8 cellular contexts compared by ENCODE assay signal in the genomic region with DNA sequence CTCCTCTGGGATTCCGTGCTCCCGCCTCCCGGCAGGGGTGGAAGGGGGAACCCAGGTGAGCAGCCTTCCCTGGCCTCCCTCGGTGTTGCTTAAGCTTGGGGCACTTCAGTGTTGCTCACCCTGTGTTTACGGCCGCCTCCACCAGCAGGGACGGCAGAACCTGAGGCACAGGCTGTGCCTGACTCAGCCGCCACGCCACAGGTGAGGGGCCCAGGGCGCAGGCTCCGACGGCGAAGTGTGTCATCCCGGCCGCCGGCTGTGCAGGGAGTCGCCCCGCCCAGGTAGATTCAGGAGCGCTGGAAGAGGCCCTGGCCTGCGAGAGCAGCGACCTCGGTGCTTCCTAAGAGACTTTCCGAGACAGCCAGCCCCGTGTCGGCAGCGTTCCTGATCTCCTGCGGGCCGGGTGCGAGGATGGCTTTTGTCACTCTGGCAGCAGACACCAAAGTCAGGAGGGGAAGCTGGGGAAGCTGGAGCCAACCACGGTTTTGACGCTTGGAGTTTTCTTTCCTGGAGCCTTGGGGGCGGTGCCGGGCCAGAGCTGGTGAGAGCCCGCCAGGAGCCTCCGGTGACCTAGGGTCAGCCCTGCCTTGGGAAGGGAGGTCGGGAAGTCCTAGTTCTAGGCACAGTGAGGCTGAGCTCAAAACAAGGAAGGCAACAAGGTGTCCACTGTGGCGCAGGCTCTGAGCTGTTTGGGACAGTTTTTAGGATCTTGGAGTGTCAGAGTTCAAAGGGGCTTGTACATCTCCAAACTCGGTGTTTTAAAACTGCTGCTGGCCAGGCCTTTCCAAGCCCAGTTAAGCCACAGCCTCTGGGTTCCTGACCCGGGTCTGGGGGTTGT. TPM values are rescaled to one million over a fixed set of nuclear protein-coding genes. Genes with fewer than 3 reads are reported as not detected.
DNase-seq lines count a peak whose midpoint lies in the region; ATAC-seq and TF ChIP-seq lines count a peak whose summit lies in the region.

No MANE protein-coding gene starts in this region.

- H3K9me3 ChIP-seq in thoracic aorta: no peaks in the 10 kb centered on the region

- POLR2A ChIA-PET in WTC11 (lab: Charles Lee): interaction anchor here (1.3 to 1.7 kb wide), 3 partner anchors 9 to 153 kb away, joined by 4 to 5 read pairs (median 5); no protein-coding TSS in a partner anchor

- H3K36me3 Mint-ChIP-seq in WTC11 (no peaks in the 10 kb centered on the region), naive B cell (no peaks in the 10 kb centered on the region)
- peaks cover 39% of the 10 kb centered on the region for H3K36me3 Mint-ChIP-seq in dendritic cell treated with granulocyte-macrophage colony-stimulating factor and Interleukin-4, amounts not matched to agents 40 ng/mL and 50 ng/mL, for 4 days (ENCODE audit: low read depth)

- no peak overlapping the region; the same call in 1 of the 2 replicates for H3K27ac Mint-ChIP-seq in WTC11
- peak overlapping the region; percentile 85 for H3K27ac Mint-ChIP-seq in dendritic cell treated with granulocyte-macrophage colony-stimulating factor and Interleukin-4, amounts not matched to agents 40 ng/mL and 50 ng/mL, for 4 days
- peak overlapping the region in 5 of 6 donors; percentile 56 to 79 (median 67) for H3K27ac Mint-ChIP-seq in naive B cell

- DNase-seq in NCI-H2107 (lab: John Stamatoyannopoulos, UW) (peak; percentile 65), NCI-H2107 treated with DMSO at 0.1 percent for 48 hours (lab: John Stamatoyannopoulos, UW; ENCODE audit: unreplicated experiment) (no peak), WTC11 (ENCODE audit: low spot score) (peak; percentile 67), naive B cell (peak; percentile 9), thoracic aorta (ENCODE audit: low spot score) (no peak), A172 (ENCODE audit: low spot score) (no peak), H4 (ENCODE audit: low spot score) (no peak)

- H3K4me3 Mint-ChIP-seq in WTC11 (peak overlapping the region; percentile 64), naive B cell (peak overlapping the region; percentile 70 to 91 (median 88))
- H3K4me3 Mint-ChIP-seq in dendritic cell treated with granulocyte-macrophage colony-stimulating factor and Interleukin-4, amounts not matched to agents 40 ng/mL and 50 ng/mL, for 4 days: peak overlapping the region; percentile 76

- no peaks in the 10 kb centered on the region for H3K27me3 ChIP-seq in thoracic aorta (replicated peaks; ENCODE audit: insufficient read depth)

- no peak for ATAC-seq in WTC11
- ATAC-seq in naive B cell (ENCODE audit: low read depth in 2 of 2): no peak
- ATAC-seq in thoracic aorta (ENCODE audit: insufficient number of reproducible peaks, low FRiP score, low read depth): no peak

- H3K36me3 ChIP-seq in thoracic aorta: no peaks in the 10 kb centered on the region

- H3K27me3 Mint-ChIP-seq in WTC11 (ENCODE audit: low read depth) (no peaks in the 10 kb centered on the region), naive B cell (no peaks in the 10 kb centered on the region)
- no peaks in the 10 kb centered on the region for H3K27me3 Mint-ChIP-seq in dendritic cell treated with granulocyte-macrophage colony-stimulating factor and Interleukin-4, amounts not matched to agents 40 ng/mL and 50 ng/mL, for 4 days

- H3K9me3 Mint-ChIP-seq in WTC11 (no peaks in the 10 kb centered on the region), naive B cell (no peaks in the 10 kb centered on the region)
- no peaks in the 10 kb centered on the region for H3K9me3 Mint-ChIP-seq in dendritic cell treated with granulocyte-macrophage colony-stimulating factor and Interleukin-4, amounts not matched to agents 40 ng/mL and 50 ng/mL, for 4 days

- H3K4me3 ChIP-seq in thoracic aorta: peak overlapping the region; percentile 35

- TF ChIP-seq CTCF in WTC11 (IDR thresholded peaks at IDR 0.05): no peak
- no peak for TF ChIP-seq CTCF in thoracic aorta (IDR thresholded peaks at IDR 0.05)

- H3K4me1 Mint-ChIP-seq in WTC11: peaks cover 45% of the 10 kb centered on the region
- H3K4me1 Mint-ChIP-seq in dendritic cell treated with granulocyte-macrophage colony-stimulating factor and Interleukin-4, amounts not matched to agents 40 ng/mL and 50 ng/mL, for 4 days (ENCODE audit: low read depth): peaks cover 47% of the 10 kb centered on the region
- H3K4me1 Mint-ChIP-seq in naive B cell: peaks cover 33 to 53% (median 45%) of the 10 kb centered on the region in 3 donors

- intact Hi-C loops in dendritic cell treated with granulocyte-macrophage colony-stimulating factor and Interleukin-4, amounts not matched to agents 40 ng/mL and 50 ng/mL, for 4 days (cut with micrococcal nuclease): loop anchor here (2.0 to 10.0 kb wide), 2 partner anchors 44 to 310 kb away; no protein-coding TSS in a partner anchor

- H3K27ac ChIP-seq in thoracic aorta: peak overlapping the region in 1 of 2 donors; percentile 9

- H3K4me1 ChIP-seq in thoracic aorta (ENCODE audit: control insufficient read depth in 1 of 2, low read depth in 2 of 2): peaks cover 13 to 42% of the 10 kb centered on the region in 2 donors

- CTCF ChIA-PET in WTC11 (lab: Charles Lee): interaction anchor here (0.5 to 9.0 kb wide), 74 partner anchors 9 to 551 kb away, joined by 3 to 160 read pairs (median 8); no protein-coding TSS in a partner anchor

TF ChIP-seq in WTC11, 78 proteins besides CTCF, POLR2A, EP300 and RAD21 (continues in another document):
- TF ChIP-seq NR3C1 (CRISPR knock-in tag; conservative IDR thresholded peaks at IDR 0.05; ENCODE audit: low read depth) (no peak), TEAD4 (CRISPR knock-in tag; IDR thresholded peaks at IDR 0.05) (no peak), ZNF263 (CRISPR knock-in tag; IDR thresholded peaks at IDR 0.05; ENCODE audit: low read depth) (no peak), CREB1 (CRISPR knock-in tag; IDR thresholded peaks at IDR 0.05) (no peak), ELF4 (CRISPR knock-in tag; IDR thresholded peaks at IDR 0.05; ENCODE audit: low read depth) (no peak), ZNF423 (CRISPR knock-in tag; IDR thresholded peaks at IDR 0.05) (peak; percentile 76), TP53 (CRISPR knock-in tag; IDR thresholded peaks at IDR 0.05) (no peak), NFYB (CRISPR knock-in tag; conservative IDR thresholded peaks at IDR 0.05; ENCODE audit: low read depth) (no peak), ESRRA (CRISPR knock-in tag; IDR thresholded peaks at IDR 0.05; ENCODE audit: borderline replicate concordance) (no peak), ZNF138 (CRISPR knock-in tag; conservative IDR thresholded peaks at IDR 0.05) (no peak), MXD4 (CRISPR knock-in tag; IDR thresholded peaks at IDR 0.05; ENCODE audit: borderline replicate concordance) (no peak), OVOL2 (CRISPR knock-in tag; IDR thresholded peaks at IDR 0.05; ENCODE audit: borderline replicate concordance) (no peak), ZNF416 (CRISPR knock-in tag; IDR thresholded peaks at IDR 0.05) (no peak)
- TF ChIP-seq, protein P1, sequence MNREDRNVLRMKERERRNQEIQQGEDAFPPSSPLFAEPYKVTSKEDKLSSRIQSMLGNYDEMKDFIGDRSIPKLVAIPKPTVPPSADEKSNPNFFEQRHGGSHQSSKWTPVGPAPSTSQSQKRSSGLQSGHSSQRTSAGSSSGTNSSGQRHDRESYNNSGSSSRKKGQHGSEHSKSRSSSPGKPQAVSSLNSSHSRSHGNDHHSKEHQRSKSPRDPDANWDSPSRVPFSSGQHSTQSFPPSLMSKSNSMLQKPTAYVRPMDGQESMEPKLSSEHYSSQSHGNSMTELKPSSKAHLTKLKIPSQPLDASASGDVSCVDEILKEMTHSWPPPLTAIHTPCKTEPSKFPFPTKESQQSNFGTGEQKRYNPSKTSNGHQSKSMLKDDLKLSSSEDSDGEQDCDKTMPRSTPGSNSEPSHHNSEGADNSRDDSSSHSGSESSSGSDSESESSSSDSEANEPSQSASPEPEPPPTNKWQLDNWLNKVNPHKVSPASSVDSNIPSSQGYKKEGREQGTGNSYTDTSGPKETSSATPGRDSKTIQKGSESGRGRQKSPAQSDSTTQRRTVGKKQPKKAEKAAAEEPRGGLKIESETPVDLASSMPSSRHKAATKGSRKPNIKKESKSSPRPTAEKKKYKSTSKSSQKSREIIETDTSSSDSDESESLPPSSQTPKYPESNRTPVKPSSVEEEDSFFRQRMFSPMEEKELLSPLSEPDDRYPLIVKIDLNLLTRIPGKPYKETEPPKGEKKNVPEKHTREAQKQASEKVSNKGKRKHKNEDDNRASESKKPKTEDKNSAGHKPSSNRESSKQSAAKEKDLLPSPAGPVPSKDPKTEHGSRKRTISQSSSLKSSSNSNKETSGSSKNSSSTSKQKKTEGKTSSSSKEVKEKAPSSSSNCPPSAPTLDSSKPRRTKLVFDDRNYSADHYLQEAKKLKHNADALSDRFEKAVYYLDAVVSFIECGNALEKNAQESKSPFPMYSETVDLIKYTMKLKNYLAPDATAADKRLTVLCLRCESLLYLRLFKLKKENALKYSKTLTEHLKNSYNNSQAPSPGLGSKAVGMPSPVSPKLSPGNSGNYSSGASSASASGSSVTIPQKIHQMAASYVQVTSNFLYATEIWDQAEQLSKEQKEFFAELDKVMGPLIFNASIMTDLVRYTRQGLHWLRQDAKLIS (CRISPR knock-in tag; IDR thresholded peaks at IDR 0.05; ENCODE audit: borderline replicate concordance): no peak
- TF ChIP-seq, protein P2, sequence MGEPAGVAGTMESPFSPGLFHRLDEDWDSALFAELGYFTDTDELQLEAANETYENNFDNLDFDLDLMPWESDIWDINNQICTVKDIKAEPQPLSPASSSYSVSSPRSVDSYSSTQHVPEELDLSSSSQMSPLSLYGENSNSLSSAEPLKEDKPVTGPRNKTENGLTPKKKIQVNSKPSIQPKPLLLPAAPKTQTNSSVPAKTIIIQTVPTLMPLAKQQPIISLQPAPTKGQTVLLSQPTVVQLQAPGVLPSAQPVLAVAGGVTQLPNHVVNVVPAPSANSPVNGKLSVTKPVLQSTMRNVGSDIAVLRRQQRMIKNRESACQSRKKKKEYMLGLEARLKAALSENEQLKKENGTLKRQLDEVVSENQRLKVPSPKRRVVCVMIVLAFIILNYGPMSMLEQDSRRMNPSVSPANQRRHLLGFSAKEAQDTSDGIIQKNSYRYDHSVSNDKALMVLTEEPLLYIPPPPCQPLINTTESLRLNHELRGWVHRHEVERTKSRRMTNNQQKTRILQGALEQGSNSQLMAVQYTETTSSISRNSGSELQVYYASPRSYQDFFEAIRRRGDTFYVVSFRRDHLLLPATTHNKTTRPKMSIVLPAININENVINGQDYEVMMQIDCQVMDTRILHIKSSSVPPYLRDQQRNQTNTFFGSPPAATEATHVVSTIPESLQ (CRISPR knock-in tag; IDR thresholded peaks at IDR 0.05): no peak

RNA-seq across cellular contexts. Expression of a gene that starts 2.1 kb away (rescaled TPM):
- total RNA-seq in WTC11 (2021) (91.0 to 124 TPM (median 93.8 TPM) in 3 replicates), thoracic aorta (10 to 100 TPM; 72.6 to 96.2 TPM)
- 1 to 10 TPM in 5 of 6 donors, under 1 TPM in 1; 1.00 to 8.3 (median 3.9) TPM for polyA plus RNA-seq in naive B cell (ENCODE audit: low read depth in 6 of 6)
- 9.7 and 13.4 TPM in 2 replicates for total RNA-seq in A172 (2014; rRNA removed; shearing (Covaris generic))
- total RNA-seq in H4 (2014; rRNA removed; shearing (Covaris generic)): 8.0 and 11.9 TPM in 2 replicates

Comparison
In these comparisons a context has a peak if more than half of its experiments do, and no peak if none do; other contexts are left out.
1. DNase-seq: peak in NCI-H2107 (single experiment), WTC11 (single experiment) and naive B cell (single experiment); none in NCI-H2107 treated with DMSO at 0.1 percent for 48 hours (single experiment), thoracic aorta (single experiment), A172 (single experiment) and H4 (single experiment).
2. Peak in every context shown above with its lines, with median percentiles within 50 percentile points of each other: H3K4me3 Mint-ChIP-seq.